In the genomic region with DNA sequence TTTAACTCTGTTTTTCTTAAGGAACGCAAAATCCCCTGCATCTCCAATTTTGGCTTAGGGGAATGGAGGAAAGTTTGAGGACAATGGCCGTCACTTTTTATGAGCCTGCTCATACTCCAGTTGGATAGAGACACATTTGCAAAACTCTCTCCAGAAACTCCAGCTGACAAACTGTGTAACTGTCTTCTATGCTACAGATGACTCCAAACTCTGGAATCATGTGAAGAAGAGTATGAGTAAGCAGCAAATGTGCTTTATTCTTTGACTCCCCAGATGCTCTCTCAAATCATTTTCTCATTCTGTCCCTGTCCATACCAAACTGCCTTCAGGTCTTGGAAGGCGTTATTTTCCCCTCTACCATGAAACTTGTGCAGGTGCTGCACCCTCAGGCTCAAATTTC, we compare ENCODE assay signal across 27 cellular contexts.
"Had no signal": no experiment of that assay in that cellular context is flagged by ENCODE, and none has a peak within 500 bp of the region (broad histone marks: within the 10 kb centered on the region; RNA-seq: fewer than 3 reads in every experiment).

No MANE protein-coding gene starts in this region.

- H3K27me3 Mint-ChIP-seq: naive thymus-derived CD8-positive, alpha-beta T cell; stimulated activated naive CD8-positive, alpha-beta T cell treated with anti-CD3 and anti-CD28 coated beads, Interleukin-15, Interleukin-2, amounts not matched to agents 100 ng/mL and 50 ng/mL, for 24 hours had no signal

- H3K4me1 ChIP-seq: left ventricle myocardium inferior, pancreas, prostate gland, spleen, suprapubic skin, tibial artery, upper lobe of right lung had no signal

- H3K36me3 Mint-ChIP-seq: immature natural killer cell; mesothelial cell of epicardium; naive thymus-derived CD8-positive, alpha-beta T cell; stimulated activated effector memory CD8-positive, alpha-beta T cell treated with anti-CD3 and anti-CD28 coated beads, Interleukin-12 subunit alpha, Interleukin-12 subunit beta, amount 100 ng/mL, for 72 hours had no signal

- H3K27ac ChIP-seq: left ventricle myocardium inferior, pancreas, prostate gland, spleen, suprapubic skin, thoracic aorta, tibial artery, upper lobe of right lung had no signal

- H3K4me3 Mint-ChIP-seq: immature natural killer cell; mesothelial cell of epicardium; naive thymus-derived CD8-positive, alpha-beta T cell; nephron; neural crest cell; stimulated activated effector memory CD8-positive, alpha-beta T cell treated with anti-CD3 and anti-CD28 coated beads, Interleukin-12 subunit alpha, Interleukin-12 subunit beta, amount 100 ng/mL, for 72 hours; stimulated activated naive CD8-positive, alpha-beta T cell treated with anti-CD3 and anti-CD28 coated beads, Interleukin-15, Interleukin-2, amounts not matched to agents 100 ng/mL and 50 ng/mL, for 24 hours had no signal

- DNase-seq: hypothalamus; immature natural killer cell; kidney; left ventricle myocardium inferior; mesendoderm; mucosa of descending colon; naive thymus-derived CD8-positive, alpha-beta T cell; nucleus accumbens; pancreas; posterior cingulate gyrus; retina; right cardiac atrium; small intestine; spleen; stimulated activated CD4-positive, alpha-beta T cell treated with anti-CD3 and anti-CD28 coated beads, Interleukin-4, amount 100 ng/mL, for 24 hours; stimulated activated naive CD4-positive, alpha-beta T cell; tibial artery; upper lobe of right lung had no signal

- H3K4me3 ChIP-seq: left ventricle myocardium inferior, lung, mucosa of descending colon, pancreas, prostate gland, spleen, suprapubic skin, thoracic aorta, tibial artery, upper lobe of right lung had no signal

- H3K27me3 ChIP-seq: pancreas, spleen, suprapubic skin, tibial artery, upper lobe of right lung had no signal

- H3K27ac Mint-ChIP-seq: immature natural killer cell; mesothelial cell of epicardium; naive thymus-derived CD8-positive, alpha-beta T cell; nephron; stimulated activated effector memory CD8-positive, alpha-beta T cell treated with anti-CD3 and anti-CD28 coated beads, Interleukin-12 subunit alpha, Interleukin-12 subunit beta, amount 100 ng/mL, for 72 hours; stimulated activated naive CD8-positive, alpha-beta T cell treated with anti-CD3 and anti-CD28 coated beads, Interleukin-15, Interleukin-2, amounts not matched to agents 100 ng/mL and 50 ng/mL, for 24 hours had no signal

- H3K9me3 ChIP-seq: left ventricle myocardium inferior, mucosa of descending colon, pancreas, prostate gland, spleen, suprapubic skin, thoracic aorta, tibial artery, upper lobe of right lung had no signal

- H3K36me3 ChIP-seq: left ventricle myocardium inferior, pancreas, prostate gland, spleen, suprapubic skin, thoracic aorta, tibial artery, upper lobe of right lung had no signal

- H3K4me1 Mint-ChIP-seq: immature natural killer cell; naive thymus-derived CD8-positive, alpha-beta T cell; neural crest cell; stimulated activated effector memory CD8-positive, alpha-beta T cell treated with anti-CD3 and anti-CD28 coated beads, Interleukin-12 subunit alpha, Interleukin-12 subunit beta, amount 100 ng/mL, for 72 hours had no signal

- H3K9me3 Mint-ChIP-seq: nephron had no signal
